Comparison of ENCODE assay signal across 8 cellular contexts in genomic region chr1:204506091-204506968, GRCh38. TPM values are rescaled to one million over a fixed set of nuclear protein-coding genes. Genes with fewer than 3 reads are reported as not detected.
DNase-seq lines count a peak whose midpoint lies in the region; ATAC-seq, FAIRE-seq and TF ChIP-seq lines count a peak whose summit lies in the region.

No MANE protein-coding gene starts in this region.

- H3K36me3 Mint-ChIP-seq in astrocyte (ENCODE audit: low read depth, unreplicated experiment): no peaks in the 10 kb centered on the region

- H3K9me3 ChIP-seq in astrocyte (ENCODE audit: insufficient read depth, low read depth, low read length): no peaks in the 10 kb centered on the region

- H3K27ac ChIP-seq in astrocyte (ENCODE audit: low read depth, low read length): peak overlapping the region; percentile 18

- no peaks in the 10 kb centered on the region for H3K27me3 Mint-ChIP-seq in astrocyte (ENCODE audit: low read depth, unreplicated experiment)

- peak overlapping the region; percentile 23 for H3K4me3 ChIP-seq in GM12875 (ENCODE audit: low read depth, low read length)
- peak overlapping the region; percentile 70 for H3K4me3 ChIP-seq in astrocyte (ENCODE audit: insufficient read depth, low read depth, low read length)

- H3K27ac Mint-ChIP-seq in astrocyte (ENCODE audit: unreplicated experiment): peak overlapping the region; percentile 99

- H3K4me3 Mint-ChIP-seq in astrocyte (ENCODE audit: unreplicated experiment): peak overlapping the region; percentile 88

- no peaks in the 10 kb centered on the region for H3K4me1 Mint-ChIP-seq in astrocyte (ENCODE audit: low read depth, unreplicated experiment)

- no peaks in the 10 kb centered on the region for H3K79me2 ChIP-seq in astrocyte (ENCODE audit: insufficient read depth, low read length)

- H3K27me3 ChIP-seq in astrocyte (ENCODE audit: insufficient read depth, low read length): no peaks in the 10 kb centered on the region

- no peak for FAIRE-seq in astrocyte (lab: Jason Lieb, UNC)

- H3K9ac ChIP-seq in astrocyte (ENCODE audit: low read length): peak overlapping the region; percentile 38

- no peaks in the 10 kb centered on the region for H4K20me1 ChIP-seq in astrocyte (ENCODE audit: insufficient read depth, low read length)

- H3K4me2 ChIP-seq in astrocyte (ENCODE audit: low read length): peak overlapping the region; percentile 83

- no peak for TF ChIP-seq CTCF in GM12875 (IDR thresholded peaks at IDR 0.05; ENCODE audit: borderline replicate concordance, insufficient read depth, low read depth, low read length)
- TF ChIP-seq CTCF in astrocyte (IDR thresholded peaks at IDR 0.05; ENCODE audit: insufficient read depth, low read depth, low read length): no peak

- H3K36me3 ChIP-seq in astrocyte (ENCODE audit: insufficient read depth, low read length): no peaks in the 10 kb centered on the region

- peak overlapping the region; percentile 39 for H2AFZ ChIP-seq in astrocyte (ENCODE audit: low read depth, low read length)

- DNase-seq in NCI-H1436 treated with DMSO at 0.1 percent for 48 hours (lab: John Stamatoyannopoulos, UW): peak; percentile 92
- DNase-seq in T follicular helper cell (ENCODE audit: low read depth): peak; percentile 50
- DNase-seq in astrocyte (ENCODE audit: low read depth): peak; percentile 88
- DNase-seq in hypothalamus (lab: John Stamatoyannopoulos, UW): peak in 33 of 51 donors; percentile 20 to 88 (median 44)
- DNase-seq in retina: peak; percentile 96
- no peak for DNase-seq in GM19240 (ENCODE audit: insufficient read length, low spot score)

- no peaks in the 10 kb centered on the region for H3K4me1 ChIP-seq in astrocyte (ENCODE audit: insufficient read depth, low read length)

- H3K9me3 Mint-ChIP-seq in astrocyte (ENCODE audit: unreplicated experiment): no peaks in the 10 kb centered on the region

- peak; percentile 73 for ATAC-seq in HG02870 (IDR thresholded peaks at IDR 0.05; ENCODE audit: unreplicated experiment)

RNA-seq across cellular contexts. Expression of gene MDM4, which starts 9.9 kb away (rescaled TPM):
- 38.5 and 41.1 TPM in 2 replicates for total RNA-seq in astrocyte

RNA-seq across cellular contexts. Expression of gene PIK3C2B, which starts 11.7 kb away (rescaled TPM):
- 17.9 and 19.3 TPM in 2 replicates for total RNA-seq in astrocyte
